Comparison of ENCODE assay signal across 2 cellular contexts in the genomic region with DNA sequence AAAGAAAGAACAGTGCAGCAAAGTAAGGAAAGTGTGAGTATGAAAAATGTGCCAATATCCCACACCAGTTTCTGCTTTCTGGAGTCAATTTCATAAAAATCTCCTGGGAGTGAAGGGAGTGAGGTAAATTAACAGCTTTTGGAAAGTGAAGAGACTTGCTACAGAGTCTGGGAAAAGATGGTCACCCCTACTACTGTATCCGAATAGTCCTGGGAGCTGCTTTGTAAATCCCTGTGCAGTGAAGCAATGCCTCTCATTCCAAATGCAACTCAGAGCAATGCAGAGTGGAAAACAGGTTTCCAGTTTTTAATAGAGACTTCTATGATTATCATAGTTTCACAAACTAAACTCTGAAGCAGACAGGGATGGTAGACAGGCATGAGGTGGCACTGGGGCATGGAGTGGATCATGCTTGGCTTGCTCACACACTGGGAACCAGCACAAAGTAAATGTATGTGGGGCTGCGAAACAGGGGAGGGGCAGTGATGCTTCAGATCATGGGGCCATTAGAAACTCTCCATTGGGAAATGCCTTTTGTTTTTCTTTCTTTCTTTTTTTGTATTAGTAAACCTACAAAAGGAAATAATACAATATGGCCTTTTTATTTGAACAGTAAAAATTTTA.
TF ChIP-seq lines count a peak whose summit lies in the region.

No MANE protein-coding gene starts in this region.

TF ChIP-seq in A549, 52 proteins besides CTCF, POLR2A, EP300 and RAD21:
- TF ChIP-seq TFCP2L1 (CRISPR knock-in tag; IDR thresholded peaks at IDR 0.05) = no peak
- TF ChIP-seq, protein P1, sequence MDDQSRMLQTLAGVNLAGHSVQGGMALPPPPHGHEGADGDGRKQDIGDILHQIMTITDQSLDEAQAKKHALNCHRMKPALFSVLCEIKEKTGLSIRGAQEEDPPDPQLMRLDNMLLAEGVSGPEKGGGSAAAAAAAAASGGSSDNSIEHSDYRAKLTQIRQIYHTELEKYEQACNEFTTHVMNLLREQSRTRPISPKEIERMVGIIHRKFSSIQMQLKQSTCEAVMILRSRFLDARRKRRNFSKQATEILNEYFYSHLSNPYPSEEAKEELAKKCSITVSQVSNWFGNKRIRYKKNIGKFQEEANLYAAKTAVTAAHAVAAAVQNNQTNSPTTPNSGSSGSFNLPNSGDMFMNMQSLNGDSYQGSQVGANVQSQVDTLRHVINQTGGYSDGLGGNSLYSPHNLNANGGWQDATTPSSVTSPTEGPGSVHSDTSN (IDR thresholded peaks at IDR 0.05) = no peak
- TF ChIP-seq ZFP36 (IDR thresholded peaks at IDR 0.05; ENCODE audit: borderline replicate concordance, partially characterized antibody) = no peak
- TF ChIP-seq, protein P2, sequence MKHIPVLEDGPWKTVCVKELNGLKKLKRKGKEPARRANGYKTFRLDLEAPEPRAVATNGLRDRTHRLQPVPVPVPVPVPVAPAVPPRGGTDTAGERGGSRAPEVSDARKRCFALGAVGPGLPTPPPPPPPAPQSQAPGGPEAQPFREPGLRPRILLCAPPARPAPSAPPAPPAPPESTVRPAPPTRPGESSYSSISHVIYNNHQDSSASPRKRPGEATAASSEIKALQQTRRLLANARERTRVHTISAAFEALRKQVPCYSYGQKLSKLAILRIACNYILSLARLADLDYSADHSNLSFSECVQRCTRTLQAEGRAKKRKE (CRISPR knock-in tag; IDR thresholded peaks at IDR 0.05; ENCODE audit: low read depth) = no peak
- no peak for TF ChIP-seq ZNF302 (CRISPR knock-in tag; IDR thresholded peaks at IDR 0.05)
- no peak for TF ChIP-seq CBX2 (IDR thresholded peaks at IDR 0.05; ENCODE audit: borderline replicate concordance, low read depth)
- TF ChIP-seq HOXB5 (CRISPR knock-in tag; IDR thresholded peaks at IDR 0.05) = no peak
- TF ChIP-seq FOSB (CRISPR knock-in tag; IDR thresholded peaks at IDR 0.05) = no peak
- no peak for TF ChIP-seq RFX5 (IDR thresholded peaks at IDR 0.05)
- TF ChIP-seq ZSCAN20 (CRISPR knock-in tag; IDR thresholded peaks at IDR 0.05) = no peak
- no peak for TF ChIP-seq ESRRA (IDR thresholded peaks at IDR 0.05; ENCODE audit: borderline replicate concordance, low read length)
- TF ChIP-seq TP53 (CRISPR knock-in tag; IDR thresholded peaks at IDR 0.05) = no peak
- no peak for TF ChIP-seq CBX8 (IDR thresholded peaks at IDR 0.05)
- no peak for TF ChIP-seq JUNB (IDR thresholded peaks at IDR 0.05)

TF ChIP-seq in WTC11, 78 proteins besides CTCF, POLR2A, EP300 and RAD21:
- no peak for TF ChIP-seq MYBL2 (CRISPR knock-in tag; IDR thresholded peaks at IDR 0.05)
- TF ChIP-seq, protein P3, sequence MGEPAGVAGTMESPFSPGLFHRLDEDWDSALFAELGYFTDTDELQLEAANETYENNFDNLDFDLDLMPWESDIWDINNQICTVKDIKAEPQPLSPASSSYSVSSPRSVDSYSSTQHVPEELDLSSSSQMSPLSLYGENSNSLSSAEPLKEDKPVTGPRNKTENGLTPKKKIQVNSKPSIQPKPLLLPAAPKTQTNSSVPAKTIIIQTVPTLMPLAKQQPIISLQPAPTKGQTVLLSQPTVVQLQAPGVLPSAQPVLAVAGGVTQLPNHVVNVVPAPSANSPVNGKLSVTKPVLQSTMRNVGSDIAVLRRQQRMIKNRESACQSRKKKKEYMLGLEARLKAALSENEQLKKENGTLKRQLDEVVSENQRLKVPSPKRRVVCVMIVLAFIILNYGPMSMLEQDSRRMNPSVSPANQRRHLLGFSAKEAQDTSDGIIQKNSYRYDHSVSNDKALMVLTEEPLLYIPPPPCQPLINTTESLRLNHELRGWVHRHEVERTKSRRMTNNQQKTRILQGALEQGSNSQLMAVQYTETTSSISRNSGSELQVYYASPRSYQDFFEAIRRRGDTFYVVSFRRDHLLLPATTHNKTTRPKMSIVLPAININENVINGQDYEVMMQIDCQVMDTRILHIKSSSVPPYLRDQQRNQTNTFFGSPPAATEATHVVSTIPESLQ (CRISPR knock-in tag; IDR thresholded peaks at IDR 0.05) = no peak
- TF ChIP-seq ZNF317 (CRISPR knock-in tag; IDR thresholded peaks at IDR 0.05; ENCODE audit: borderline replicate concordance, low read depth) = no peak
- no peak for TF ChIP-seq ZNF263 (CRISPR knock-in tag; IDR thresholded peaks at IDR 0.05; ENCODE audit: low read depth)
- TF ChIP-seq SMAD3 (CRISPR knock-in tag; IDR thresholded peaks at IDR 0.05; ENCODE audit: borderline replicate concordance) = no peak
- TF ChIP-seq, protein P4, sequence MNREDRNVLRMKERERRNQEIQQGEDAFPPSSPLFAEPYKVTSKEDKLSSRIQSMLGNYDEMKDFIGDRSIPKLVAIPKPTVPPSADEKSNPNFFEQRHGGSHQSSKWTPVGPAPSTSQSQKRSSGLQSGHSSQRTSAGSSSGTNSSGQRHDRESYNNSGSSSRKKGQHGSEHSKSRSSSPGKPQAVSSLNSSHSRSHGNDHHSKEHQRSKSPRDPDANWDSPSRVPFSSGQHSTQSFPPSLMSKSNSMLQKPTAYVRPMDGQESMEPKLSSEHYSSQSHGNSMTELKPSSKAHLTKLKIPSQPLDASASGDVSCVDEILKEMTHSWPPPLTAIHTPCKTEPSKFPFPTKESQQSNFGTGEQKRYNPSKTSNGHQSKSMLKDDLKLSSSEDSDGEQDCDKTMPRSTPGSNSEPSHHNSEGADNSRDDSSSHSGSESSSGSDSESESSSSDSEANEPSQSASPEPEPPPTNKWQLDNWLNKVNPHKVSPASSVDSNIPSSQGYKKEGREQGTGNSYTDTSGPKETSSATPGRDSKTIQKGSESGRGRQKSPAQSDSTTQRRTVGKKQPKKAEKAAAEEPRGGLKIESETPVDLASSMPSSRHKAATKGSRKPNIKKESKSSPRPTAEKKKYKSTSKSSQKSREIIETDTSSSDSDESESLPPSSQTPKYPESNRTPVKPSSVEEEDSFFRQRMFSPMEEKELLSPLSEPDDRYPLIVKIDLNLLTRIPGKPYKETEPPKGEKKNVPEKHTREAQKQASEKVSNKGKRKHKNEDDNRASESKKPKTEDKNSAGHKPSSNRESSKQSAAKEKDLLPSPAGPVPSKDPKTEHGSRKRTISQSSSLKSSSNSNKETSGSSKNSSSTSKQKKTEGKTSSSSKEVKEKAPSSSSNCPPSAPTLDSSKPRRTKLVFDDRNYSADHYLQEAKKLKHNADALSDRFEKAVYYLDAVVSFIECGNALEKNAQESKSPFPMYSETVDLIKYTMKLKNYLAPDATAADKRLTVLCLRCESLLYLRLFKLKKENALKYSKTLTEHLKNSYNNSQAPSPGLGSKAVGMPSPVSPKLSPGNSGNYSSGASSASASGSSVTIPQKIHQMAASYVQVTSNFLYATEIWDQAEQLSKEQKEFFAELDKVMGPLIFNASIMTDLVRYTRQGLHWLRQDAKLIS (CRISPR knock-in tag; IDR thresholded peaks at IDR 0.05; ENCODE audit: borderline replicate concordance) = no peak
- TF ChIP-seq, protein P5, sequence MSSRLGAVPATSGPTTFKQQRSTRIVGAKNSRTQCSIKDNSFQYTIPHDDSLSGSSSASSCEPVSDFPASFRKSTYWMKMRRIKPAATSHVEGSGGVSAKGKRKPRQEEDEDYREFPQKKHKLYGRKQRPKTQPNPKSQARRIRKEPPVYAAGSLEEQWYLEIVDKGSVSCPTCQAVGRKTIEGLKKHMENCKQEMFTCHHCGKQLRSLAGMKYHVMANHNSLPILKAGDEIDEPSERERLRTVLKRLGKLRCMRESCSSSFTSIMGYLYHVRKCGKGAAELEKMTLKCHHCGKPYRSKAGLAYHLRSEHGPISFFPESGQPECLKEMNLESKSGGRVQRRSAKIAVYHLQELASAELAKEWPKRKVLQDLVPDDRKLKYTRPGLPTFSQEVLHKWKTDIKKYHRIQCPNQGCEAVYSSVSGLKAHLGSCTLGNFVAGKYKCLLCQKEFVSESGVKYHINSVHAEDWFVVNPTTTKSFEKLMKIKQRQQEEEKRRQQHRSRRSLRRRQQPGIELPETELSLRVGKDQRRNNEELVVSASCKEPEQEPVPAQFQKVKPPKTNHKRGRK (CRISPR knock-in tag; IDR thresholded peaks at IDR 0.05; ENCODE audit: borderline replicate concordance) = no peak
- TF ChIP-seq NFYB (CRISPR knock-in tag; conservative IDR thresholded peaks at IDR 0.05; ENCODE audit: low read depth) = no peak
- no peak for TF ChIP-seq HMGA2 (CRISPR knock-in tag; IDR thresholded peaks at IDR 0.05)
- TF ChIP-seq, protein P6, sequence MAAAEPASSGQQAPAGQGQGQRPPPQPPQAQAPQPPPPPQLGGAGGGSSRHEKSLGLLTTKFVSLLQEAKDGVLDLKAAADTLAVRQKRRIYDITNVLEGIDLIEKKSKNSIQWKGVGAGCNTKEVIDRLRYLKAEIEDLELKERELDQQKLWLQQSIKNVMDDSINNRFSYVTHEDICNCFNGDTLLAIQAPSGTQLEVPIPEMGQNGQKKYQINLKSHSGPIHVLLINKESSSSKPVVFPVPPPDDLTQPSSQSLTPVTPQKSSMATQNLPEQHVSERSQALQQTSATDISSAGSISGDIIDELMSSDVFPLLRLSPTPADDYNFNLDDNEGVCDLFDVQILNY (CRISPR knock-in tag; IDR thresholded peaks at IDR 0.05) = no peak
- TF ChIP-seq NR1H2 (CRISPR knock-in tag; IDR thresholded peaks at IDR 0.05) = no peak
- TF ChIP-seq, protein P7, sequence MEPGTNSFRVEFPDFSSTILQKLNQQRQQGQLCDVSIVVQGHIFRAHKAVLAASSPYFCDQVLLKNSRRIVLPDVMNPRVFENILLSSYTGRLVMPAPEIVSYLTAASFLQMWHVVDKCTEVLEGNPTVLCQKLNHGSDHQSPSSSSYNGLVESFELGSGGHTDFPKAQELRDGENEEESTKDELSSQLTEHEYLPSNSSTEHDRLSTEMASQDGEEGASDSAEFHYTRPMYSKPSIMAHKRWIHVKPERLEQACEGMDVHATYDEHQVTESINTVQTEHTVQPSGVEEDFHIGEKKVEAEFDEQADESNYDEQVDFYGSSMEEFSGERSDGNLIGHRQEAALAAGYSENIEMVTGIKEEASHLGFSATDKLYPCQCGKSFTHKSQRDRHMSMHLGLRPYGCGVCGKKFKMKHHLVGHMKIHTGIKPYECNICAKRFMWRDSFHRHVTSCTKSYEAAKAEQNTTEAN (CRISPR knock-in tag; IDR thresholded peaks at IDR 0.05) = no peak
- no peak for TF ChIP-seq KAT7 (CRISPR knock-in tag; IDR thresholded peaks at IDR 0.05; ENCODE audit: borderline replicate concordance)
- no peak for TF ChIP-seq GRHL2 (CRISPR knock-in tag; IDR thresholded peaks at IDR 0.05; ENCODE audit: insufficient replicate concordance, severe bottlenecking)
- TF ChIP-seq, protein P8, sequence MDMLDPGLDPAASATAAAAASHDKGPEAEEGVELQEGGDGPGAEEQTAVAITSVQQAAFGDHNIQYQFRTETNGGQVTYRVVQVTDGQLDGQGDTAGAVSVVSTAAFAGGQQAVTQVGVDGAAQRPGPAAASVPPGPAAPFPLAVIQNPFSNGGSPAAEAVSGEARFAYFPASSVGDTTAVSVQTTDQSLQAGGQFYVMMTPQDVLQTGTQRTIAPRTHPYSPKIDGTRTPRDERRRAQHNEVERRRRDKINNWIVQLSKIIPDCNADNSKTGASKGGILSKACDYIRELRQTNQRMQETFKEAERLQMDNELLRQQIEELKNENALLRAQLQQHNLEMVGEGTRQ (CRISPR knock-in tag; IDR thresholded peaks at IDR 0.05) = no peak
- TF ChIP-seq, protein P9, sequence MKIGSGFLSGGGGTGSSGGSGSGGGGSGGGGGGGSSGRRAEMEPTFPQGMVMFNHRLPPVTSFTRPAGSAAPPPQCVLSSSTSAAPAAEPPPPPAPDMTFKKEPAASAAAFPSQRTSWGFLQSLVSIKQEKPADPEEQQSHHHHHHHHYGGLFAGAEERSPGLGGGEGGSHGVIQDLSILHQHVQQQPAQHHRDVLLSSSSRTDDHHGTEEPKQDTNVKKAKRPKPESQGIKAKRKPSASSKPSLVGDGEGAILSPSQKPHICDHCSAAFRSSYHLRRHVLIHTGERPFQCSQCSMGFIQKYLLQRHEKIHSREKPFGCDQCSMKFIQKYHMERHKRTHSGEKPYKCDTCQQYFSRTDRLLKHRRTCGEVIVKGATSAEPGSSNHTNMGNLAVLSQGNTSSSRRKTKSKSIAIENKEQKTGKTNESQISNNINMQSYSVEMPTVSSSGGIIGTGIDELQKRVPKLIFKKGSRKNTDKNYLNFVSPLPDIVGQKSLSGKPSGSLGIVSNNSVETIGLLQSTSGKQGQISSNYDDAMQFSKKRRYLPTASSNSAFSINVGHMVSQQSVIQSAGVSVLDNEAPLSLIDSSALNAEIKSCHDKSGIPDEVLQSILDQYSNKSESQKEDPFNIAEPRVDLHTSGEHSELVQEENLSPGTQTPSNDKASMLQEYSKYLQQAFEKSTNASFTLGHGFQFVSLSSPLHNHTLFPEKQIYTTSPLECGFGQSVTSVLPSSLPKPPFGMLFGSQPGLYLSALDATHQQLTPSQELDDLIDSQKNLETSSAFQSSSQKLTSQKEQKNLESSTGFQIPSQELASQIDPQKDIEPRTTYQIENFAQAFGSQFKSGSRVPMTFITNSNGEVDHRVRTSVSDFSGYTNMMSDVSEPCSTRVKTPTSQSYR (CRISPR knock-in tag; IDR thresholded peaks at IDR 0.05) = no peak
TF ChIP-seq in WTC11: peak in this region for 0.
